ENCODE assay signal across 9 cellular contexts in the genomic region with DNA sequence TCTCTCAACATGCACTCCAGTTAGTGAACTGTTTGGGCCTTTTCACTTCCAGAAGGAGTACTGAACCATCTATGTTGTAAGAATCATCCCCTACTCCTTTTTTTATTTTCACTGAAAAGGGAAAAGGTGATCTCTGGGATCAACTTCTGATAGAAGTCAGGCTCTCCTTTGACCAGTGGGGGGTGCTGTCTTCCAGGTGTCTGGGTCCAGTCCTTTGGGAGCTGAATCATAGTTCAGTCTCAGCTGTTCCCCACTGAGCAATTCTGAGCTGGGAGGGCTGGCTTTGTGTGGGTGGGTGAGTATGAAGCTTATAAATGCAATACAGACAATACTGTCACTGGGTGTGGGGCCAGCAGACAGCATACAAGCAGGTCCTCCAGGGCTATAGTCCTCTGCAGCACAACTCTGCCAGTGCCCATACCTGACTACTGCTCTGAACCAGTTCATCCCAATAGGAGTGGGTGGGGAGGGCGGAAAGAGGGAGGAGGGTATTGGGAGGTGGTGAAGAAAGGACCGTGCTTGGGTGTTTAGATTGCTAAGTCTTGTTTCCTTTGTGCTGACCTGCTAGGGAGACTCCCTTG. TPM values are rescaled to one million over a fixed set of nuclear protein-coding genes. Genes with fewer than 3 reads are reported as not detected.
A peak's percentile ranks its signal among the peaks of the same experiment; 100 is the strongest.
DNase-seq lines count a peak whose midpoint lies in the region; ATAC-seq and TF ChIP-seq lines count a peak whose summit lies in the region.
"Had no signal": no experiment of that assay in that cellular context is flagged by ENCODE, and none has a peak within 500 bp of the region (broad histone marks: within the 10 kb centered on the region; RNA-seq: fewer than 3 reads in every experiment).

No MANE protein-coding gene starts in this region.

- H3K27me3 Mint-ChIP-seq in GM23338 (ENCODE audit: insufficient read depth, low read depth, poor library complexity) = peaks cover 7% of the 10 kb centered on the region
- H3K27me3 Mint-ChIP-seq in activated naive CD8-positive, alpha-beta T cell treated with anti-CD3 and anti-CD28 coated beads, Interleukin-2, amount 10 ng/mL, durations not matched to agents 7 days and 5 days = no peaks in the 10 kb centered on the region

- no peaks in the 10 kb centered on the region for H3F3A ChIP-seq in GM23338 (replicated peaks; ENCODE audit: low read depth)

- no peaks in the 10 kb centered on the region for H3K4me1 ChIP-seq in GM23338 (ENCODE audit: insufficient read depth)

- no peaks in the 10 kb centered on the region for H3K79me2 ChIP-seq in GM23338 (replicated peaks; ENCODE audit: insufficient read depth)

- peak overlapping the region; percentile 80 for H2AFZ ChIP-seq in GM23338

- H3K27me3 ChIP-seq in GM23338 (ENCODE audit: insufficient read depth) = no peaks in the 10 kb centered on the region

- no peak overlapping the region for H3K27ac ChIP-seq in GM23338 (ENCODE audit: low read depth)
- H3K27ac ChIP-seq: neutrophil had no signal

- H3K4me1 Mint-ChIP-seq in GM23338 = peaks cover 15% of the 10 kb centered on the region
- H3K4me1 Mint-ChIP-seq in activated naive CD8-positive, alpha-beta T cell treated with anti-CD3 and anti-CD28 coated beads, Interleukin-2, amount 10 ng/mL, durations not matched to agents 7 days and 5 days = peaks cover 18% of the 10 kb centered on the region

- ATAC-seq in GM23338 = peak; percentile 89
- peak; percentile 66 for ATAC-seq in activated naive CD8-positive, alpha-beta T cell treated with anti-CD3 and anti-CD28 coated beads, Interleukin-2, amount 10 ng/mL, durations not matched to agents 7 days and 5 days (ENCODE audit: low read depth)
- no peak for ATAC-seq in HG02840 (IDR thresholded peaks at IDR 0.05; ENCODE audit: low FRiP score, unreplicated experiment)
- no peak for ATAC-seq in HG03521 (IDR thresholded peaks at IDR 0.05; ENCODE audit: unreplicated experiment)

- H3K9me2 ChIP-seq in GM23338 (ENCODE audit: insufficient read depth) = no peaks in the 10 kb centered on the region

- POLR2A ChIA-PET in activated naive CD8-positive, alpha-beta T cell treated with anti-CD3 and anti-CD28 coated beads, Interleukin-2, amount 10 ng/mL, durations not matched to agents 7 days and 5 days (lab: Charles Lee) = interaction anchor here (1.0 to 1.1 kb wide), 2 partner anchors 14 to 41 kb away, joined by 3 to 4 read pairs; no protein-coding TSS in a partner anchor

- H3K27ac Mint-ChIP-seq in GM23338 = peak overlapping the region; percentile 60; the same call in 1 of the 2 replicates
- peak overlapping the region; percentile 25 for H3K27ac Mint-ChIP-seq in activated naive CD8-positive, alpha-beta T cell treated with anti-CD3 and anti-CD28 coated beads, Interleukin-2, amount 10 ng/mL, durations not matched to agents 7 days and 5 days

- H3K9me3 Mint-ChIP-seq in GM23338 = no peaks in the 10 kb centered on the region
- H3K9me3 Mint-ChIP-seq in activated naive CD8-positive, alpha-beta T cell treated with anti-CD3 and anti-CD28 coated beads, Interleukin-2, amount 10 ng/mL, durations not matched to agents 7 days and 5 days = no peaks in the 10 kb centered on the region

- H3K4me3 ChIP-seq in GM23338 = no peak overlapping the region

- H3K36me3 ChIP-seq in GM23338 (ENCODE audit: insufficient read depth) = no peaks in the 10 kb centered on the region

- no peaks in the 10 kb centered on the region for H3K36me3 Mint-ChIP-seq in GM23338 (ENCODE audit: low read depth)
- no peaks in the 10 kb centered on the region for H3K36me3 Mint-ChIP-seq in activated naive CD8-positive, alpha-beta T cell treated with anti-CD3 and anti-CD28 coated beads, Interleukin-2, amount 10 ng/mL, durations not matched to agents 7 days and 5 days

- no peak overlapping the region for H3K4me2 ChIP-seq in GM23338

- peak; percentile 95 to 96 for TF ChIP-seq CTCF in GM23338 (conservative IDR thresholded peaks at IDR 0.05; ENCODE audit: low read depth in 2 of 2)

- no peaks in the 10 kb centered on the region for H4K20me1 ChIP-seq in GM23338 (replicated peaks; ENCODE audit: insufficient read depth)

- DNase-seq in AG20443 (ENCODE audit: low spot score) (peak; percentile 84), GM23338 (ENCODE audit: low spot score) (peak; percentile 90), OCI-M1 (lab: John Stamatoyannopoulos, UW) (peak; percentile 80), hepatic stellate cell (ENCODE audit: low spot score) (peak; percentile 83)
- DNase-seq in activated naive CD8-positive, alpha-beta T cell treated with anti-CD3 and anti-CD28 coated beads, Interleukin-2, amount 10 ng/mL, durations not matched to agents 7 days and 5 days = no peak
- peak; percentile 80 to 82 for DNase-seq in stimulated activated CD4-positive, alpha-beta T cell treated with anti-CD3 and anti-CD28 coated beads, Interleukin-15, amount 100 ng/mL, for 48 hours (ENCODE audit: low read depth in 2 of 2)

- H3K4me3 Mint-ChIP-seq in GM23338 = no peak overlapping the region
- no peak overlapping the region for H3K4me3 Mint-ChIP-seq in activated naive CD8-positive, alpha-beta T cell treated with anti-CD3 and anti-CD28 coated beads, Interleukin-2, amount 10 ng/mL, durations not matched to agents 7 days and 5 days

TF ChIP-seq in GM23338, 12 proteins besides CTCF, POLR2A, EP300 and RAD21 (continues in another document):
- no peak for TF ChIP-seq NANOG (IDR thresholded peaks at IDR 0.05; ENCODE audit: borderline replicate concordance)
- TF ChIP-seq JUNB (IDR thresholded peaks at IDR 0.05; ENCODE audit: unreplicated experiment) = no peak
- no peak for TF ChIP-seq EZH2 (IDR thresholded peaks at IDR 0.05; ENCODE audit: low read depth, unreplicated experiment)
- TF ChIP-seq STAT1 (IDR thresholded peaks at IDR 0.05; ENCODE audit: unreplicated experiment) = no peak
- TF ChIP-seq, protein P1, sequence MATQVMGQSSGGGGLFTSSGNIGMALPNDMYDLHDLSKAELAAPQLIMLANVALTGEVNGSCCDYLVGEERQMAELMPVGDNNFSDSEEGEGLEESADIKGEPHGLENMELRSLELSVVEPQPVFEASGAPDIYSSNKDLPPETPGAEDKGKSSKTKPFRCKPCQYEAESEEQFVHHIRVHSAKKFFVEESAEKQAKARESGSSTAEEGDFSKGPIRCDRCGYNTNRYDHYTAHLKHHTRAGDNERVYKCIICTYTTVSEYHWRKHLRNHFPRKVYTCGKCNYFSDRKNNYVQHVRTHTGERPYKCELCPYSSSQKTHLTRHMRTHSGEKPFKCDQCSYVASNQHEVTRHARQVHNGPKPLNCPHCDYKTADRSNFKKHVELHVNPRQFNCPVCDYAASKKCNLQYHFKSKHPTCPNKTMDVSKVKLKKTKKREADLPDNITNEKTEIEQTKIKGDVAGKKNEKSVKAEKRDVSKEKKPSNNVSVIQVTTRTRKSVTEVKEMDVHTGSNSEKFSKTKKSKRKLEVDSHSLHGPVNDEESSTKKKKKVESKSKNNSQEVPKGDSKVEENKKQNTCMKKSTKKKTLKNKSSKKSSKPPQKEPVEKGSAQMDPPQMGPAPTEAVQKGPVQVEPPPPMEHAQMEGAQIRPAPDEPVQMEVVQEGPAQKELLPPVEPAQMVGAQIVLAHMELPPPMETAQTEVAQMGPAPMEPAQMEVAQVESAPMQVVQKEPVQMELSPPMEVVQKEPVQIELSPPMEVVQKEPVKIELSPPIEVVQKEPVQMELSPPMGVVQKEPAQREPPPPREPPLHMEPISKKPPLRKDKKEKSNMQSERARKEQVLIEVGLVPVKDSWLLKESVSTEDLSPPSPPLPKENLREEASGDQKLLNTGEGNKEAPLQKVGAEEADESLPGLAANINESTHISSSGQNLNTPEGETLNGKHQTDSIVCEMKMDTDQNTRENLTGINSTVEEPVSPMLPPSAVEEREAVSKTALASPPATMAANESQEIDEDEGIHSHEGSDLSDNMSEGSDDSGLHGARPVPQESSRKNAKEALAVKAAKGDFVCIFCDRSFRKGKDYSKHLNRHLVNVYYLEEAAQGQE (IDR thresholded peaks at IDR 0.05; ENCODE audit: unreplicated experiment) = no peak
- TF ChIP-seq EZH2phosphoT487 (IDR thresholded peaks at IDR 0.05; ENCODE audit: unreplicated experiment) = no peak

RNA-seq across cellular contexts. Expression of a gene that starts 12.5 kb away (rescaled TPM):
- total RNA-seq in GM23338 (2014; rRNA removed; shearing (Covaris generic)) = 166 and 168 TPM in 2 replicates
- polyA plus RNA-seq in GM23338 (2016; fragmentation: Nextera tagmentation; extraction: Ambion mirVana) = 125 and 141 TPM in 2 replicates
- total RNA-seq in activated naive CD8-positive, alpha-beta T cell treated with anti-CD3 and anti-CD28 coated beads, Interleukin-2, amount 10 ng/mL, durations not matched to agents 7 days and 5 days = 100 to 1,000 TPM; 176 to 184 TPM

RNA-seq across cellular contexts. Expression of a gene that starts 48.1 kb away (rescaled TPM):
- total RNA-seq in GM23338 (2014; rRNA removed; shearing (Covaris generic)) = 30.4 and 35.1 TPM in 2 replicates
- polyA plus RNA-seq in GM23338 (2016; fragmentation: Nextera tagmentation; extraction: Ambion mirVana) = 11.1 and 11.2 TPM in 2 replicates
- 1 to 10 TPM; 6.3 to 6.9 TPM for total RNA-seq in activated naive CD8-positive, alpha-beta T cell treated with anti-CD3 and anti-CD28 coated beads, Interleukin-2, amount 10 ng/mL, durations not matched to agents 7 days and 5 days

Comparison
In these comparisons a context has a peak if more than half of its experiments do, and no peak if none do; other contexts are left out.
1. ATAC-seq: peak in GM23338 (single experiment) and activated naive CD8-positive, alpha-beta T cell treated with anti-CD3 and anti-CD28 coated beads, Interleukin-2, amount 10 ng/mL, durations not matched to agents 7 days and 5 days (single experiment); none in HG02840 (single experiment) and HG03521 (single experiment).